In the genomic region with DNA sequence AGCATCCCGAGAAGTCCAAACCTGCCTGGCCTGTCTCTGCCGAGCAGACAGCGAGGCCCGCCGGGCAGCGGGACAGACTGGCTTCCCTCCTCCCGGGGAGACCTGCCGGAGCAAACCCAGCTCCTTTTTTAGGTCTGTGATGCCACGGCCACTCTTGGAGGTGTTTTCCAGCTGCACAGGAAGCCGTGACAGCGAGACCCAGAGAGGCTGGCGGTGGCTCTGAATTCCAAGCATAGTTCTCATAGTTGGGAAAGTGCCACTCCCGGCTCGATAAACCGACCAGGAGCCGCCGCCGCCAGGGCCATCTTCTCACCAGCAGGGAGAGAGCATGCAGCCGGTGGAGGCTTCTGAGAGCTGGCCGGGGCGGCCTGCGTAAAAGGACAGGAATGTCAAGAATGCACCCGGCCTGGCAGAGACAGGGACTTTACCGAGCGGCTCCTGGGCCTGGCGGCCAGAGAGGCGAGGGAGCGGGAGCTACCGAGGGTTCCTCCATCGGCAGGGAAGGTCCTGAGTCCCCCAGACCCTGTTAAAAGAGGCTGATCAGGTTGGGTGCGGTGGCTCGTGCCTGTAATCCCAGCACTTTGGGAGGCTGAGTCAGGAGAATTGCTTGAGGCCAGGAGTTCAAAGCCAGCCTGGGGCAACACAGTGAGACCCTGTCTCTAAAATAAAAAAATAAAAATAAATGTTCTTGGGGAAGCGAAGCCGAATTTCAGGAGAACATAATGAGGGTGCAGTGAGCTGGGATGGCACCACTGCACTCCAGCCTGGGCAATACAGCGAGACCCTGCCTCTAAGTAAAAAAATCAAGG, we compare ENCODE assay signal across 8 cellular contexts.
DNase-seq lines count a peak whose midpoint lies in the region; ATAC-seq and TF ChIP-seq lines count a peak whose summit lies in the region.

No MANE protein-coding gene starts in this region.

- H3K14ac ChIP-seq in trophoblast cell (ENCODE audit: low read length), result peak overlapping the region; percentile 95

- peak overlapping the region; percentile 99 for H2BK120ac ChIP-seq in trophoblast cell (ENCODE audit: insufficient read depth, low read length, poor library complexity)

- H3K79me2 ChIP-seq in trophoblast cell (ENCODE audit: control insufficient read depth, insufficient read depth, low read length, poor library complexity), result peaks cover 18% of the 10 kb centered on the region

- H4K12ac ChIP-seq in trophoblast cell (ENCODE audit: low read depth, low read length), result no peak overlapping the region

- TF ChIP-seq CTCF in glutamatergic neuron (IDR thresholded peaks at IDR 0.05; ENCODE audit: partially characterized antibody, unreplicated experiment), result no peak

- DNase-seq in DMS114 treated with DMSO at 0.1 percent for 48 hours (lab: John Stamatoyannopoulos, UW; ENCODE audit: unreplicated experiment), result peak; percentile 38
- DNase-seq in SW 1271 (lab: John Stamatoyannopoulos, UW), result peak; percentile 88 to 95
- peak; percentile 62 for DNase-seq in glutamatergic neuron
- DNase-seq in trophoblast cell, result peak; percentile 99
- no peak for DNase-seq in activated T-cell treated with anti-CD3 and anti-CD28 coated beads, Interleukin-2, amount 50 U/mL, for 48 hours
- DNase-seq in T-cell, result no peak

- H3K9me3 Mint-ChIP-seq in glutamatergic neuron (ENCODE audit: unreplicated experiment) (peaks cover 1% of the 10 kb centered on the region), T-cell (no peaks in the 10 kb centered on the region)

- peak overlapping the region; percentile 97 for H2BK12ac ChIP-seq in trophoblast cell (ENCODE audit: low read length)

- H3K27me3 Mint-ChIP-seq in glutamatergic neuron (ENCODE audit: unreplicated experiment), result no peaks in the 10 kb centered on the region
- H3K27me3 Mint-ChIP-seq in T-cell, result no peaks in the 10 kb centered on the region

- H3K4me1 Mint-ChIP-seq in glutamatergic neuron (ENCODE audit: low read depth, unreplicated experiment) (peaks cover 8% of the 10 kb centered on the region), T-cell (peaks cover 20 to 31% (median 21%) of the 10 kb centered on the region in 3 donors)

- peak overlapping the region; percentile 92 for H2AK5ac ChIP-seq in trophoblast cell (ENCODE audit: low read length)

- no peak overlapping the region for H3K9ac ChIP-seq in trophoblast cell (ENCODE audit: low read length)

- H2BK5ac ChIP-seq in trophoblast cell (ENCODE audit: low read depth, low read length, poor library complexity), result peak overlapping the region; percentile 99

- CTCF ChIA-PET in T-cell (lab: Charles Lee), result interaction anchor here in 1 of 2 donors (0.6 kb wide), 2 partner anchors 12 to 1169 kb away, joined by 3 read pairs; no protein-coding TSS in a partner anchor

- peak overlapping the region; percentile 50 for H2AFZ ChIP-seq in trophoblast cell (ENCODE audit: insufficient read depth, low read length, poor library complexity)

- H3K27ac Mint-ChIP-seq in glutamatergic neuron (ENCODE audit: unreplicated experiment) (no peak overlapping the region), T-cell (no peak overlapping the region)

- H3K4ac ChIP-seq in trophoblast cell (ENCODE audit: low read depth, low read length), result peak overlapping the region; percentile 97

- H3K79me1 ChIP-seq in trophoblast cell (ENCODE audit: low read length), result peaks cover 51% of the 10 kb centered on the region

- peaks cover 36 to 39% of the 10 kb centered on the region in 2 experiments for H3K4me1 ChIP-seq in trophoblast cell (ENCODE audit: control insufficient read depth in 1 of 2, insufficient read depth in 2 of 2, low read length in 2 of 2)

- H3K36me3 Mint-ChIP-seq in glutamatergic neuron (ENCODE audit: unreplicated experiment) (no peaks in the 10 kb centered on the region), T-cell (no peaks in the 10 kb centered on the region)

- ATAC-seq in GM21529 (IDR thresholded peaks at IDR 0.05; ENCODE audit: unreplicated experiment) (no peak), T-cell (replicated peaks in 1 of 4) (no peak), GM21367 (IDR thresholded peaks at IDR 0.05; ENCODE audit: unreplicated experiment) (no peak)

- peak overlapping the region; percentile 28 for H3K4me2 ChIP-seq in trophoblast cell (ENCODE audit: low read length)

- H3K18ac ChIP-seq in trophoblast cell (ENCODE audit: low read length), result peak overlapping the region; percentile 94

- peak overlapping the region; percentile 92 for H4K8ac ChIP-seq in trophoblast cell (ENCODE audit: low read depth, low read length)

- no peaks in the 10 kb centered on the region for H3K27me3 ChIP-seq in trophoblast cell (ENCODE audit: insufficient read depth, low read length)

- no peak overlapping the region for H3K4me3 ChIP-seq in trophoblast cell (ENCODE audit: low read depth, low read length)

- WGBS in trophoblast cell (ENCODE audit: extremely low coverage, insufficient coverage, insufficient read length), result no CpG with 5 or more reads among the region's 35 CpGs

- H3K36me3 ChIP-seq in trophoblast cell (ENCODE audit: control insufficient read depth in 1 of 2, insufficient read depth in 2 of 2, low read length in 2 of 2), result no peaks in the 10 kb centered on the region

- H3K4me3 Mint-ChIP-seq in glutamatergic neuron (ENCODE audit: unreplicated experiment), result no peak overlapping the region
- no peak overlapping the region for H3K4me3 Mint-ChIP-seq in T-cell

- POLR2A ChIA-PET in T-cell (lab: Charles Lee), result interaction anchor here in 1 of 2 donors (0.9 kb wide), 1 partner anchor 65 kb away, joined by 6 read pairs; a partner anchor contains a TSS

- no peak overlapping the region for H3K23ac ChIP-seq in trophoblast cell (ENCODE audit: low read length)

- H3K9me3 ChIP-seq in trophoblast cell (ENCODE audit: insufficient read depth, low read depth, low read length), result no peaks in the 10 kb centered on the region

- H3K27ac ChIP-seq in trophoblast cell (ENCODE audit: low read depth, low read length), result peak overlapping the region; percentile 100

- H4K91ac ChIP-seq in trophoblast cell (ENCODE audit: low read depth, low read length), result peak overlapping the region; percentile 100

Comparison
In these comparisons a context has a peak if more than half of its experiments do, and no peak if none do; other contexts are left out.
1. DNase-seq: peak in DMS114 treated with DMSO at 0.1 percent for 48 hours (single experiment), SW 1271 (2 of 2), glutamatergic neuron (single experiment) and trophoblast cell (2 of 2); none in activated T-cell treated with anti-CD3 and anti-CD28 coated beads, Interleukin-2, amount 50 U/mL, for 48 hours (0 of 2) and T-cell (0 of 34).